Comparison of ENCODE assay signal across 8 cellular contexts in genomic region chr2:74554821-74555531, GRCh38. TPM values are rescaled to one million over a fixed set of nuclear protein-coding genes. Genes with fewer than 3 reads are reported as not detected.
DNase-seq lines count a peak whose midpoint lies in the region; ATAC-seq and TF ChIP-seq lines count a peak whose summit lies in the region.

No MANE protein-coding gene starts in this region.

- peak; percentile 30 for ATAC-seq in HG02981 (IDR thresholded peaks at IDR 0.05; ENCODE audit: unreplicated experiment)

- H3K36me3 ChIP-seq in SK-N-MC (ENCODE audit: insufficient read depth, low read length) (no peaks in the 10 kb centered on the region), brain microvascular endothelial cell (replicated peaks) (peaks cover 6% of the 10 kb centered on the region), kidney epithelial cell (ENCODE audit: control insufficient read depth, insufficient read depth, low read length) (no peaks in the 10 kb centered on the region)

- H3K27me3 ChIP-seq in brain microvascular endothelial cell (replicated peaks) = no peaks in the 10 kb centered on the region
- H3K27me3 ChIP-seq in kidney epithelial cell (ENCODE audit: control insufficient read depth, insufficient read depth, low read length) = no peaks in the 10 kb centered on the region

- DNase-seq in SIG-M5 treated with dmso at 0.1 percent for 504 hours (lab: John Stamatoyannopoulos, UW; ENCODE audit: unreplicated experiment) = peak; percentile 31
- no peak for DNase-seq in SIG-M5 (lab: John Stamatoyannopoulos, UW)
- DNase-seq in SK-N-MC (ENCODE audit: low read depth, low spot score) = no peak
- DNase-seq in brain microvascular endothelial cell = peak; percentile 25
- no peak for DNase-seq in kidney epithelial cell (ENCODE audit: low read depth)
- peak; percentile 37 to 44 for DNase-seq in stimulated activated CD4-positive, alpha-beta T cell treated with anti-CD3 and anti-CD28 coated beads, Interleukin-2, amount 100 ng/mL, for 48 hours
- no peak for DNase-seq in epidermal melanocyte (ENCODE audit: insufficient read length, low spot score)

- H3K9me3 ChIP-seq in SK-N-MC (ENCODE audit: low read depth, low read length) = no peaks in the 10 kb centered on the region

- peak overlapping the region; percentile 76 for H3K4me3 ChIP-seq in SK-N-MC
- peak overlapping the region; percentile 90 for H3K4me3 ChIP-seq in brain microvascular endothelial cell (ENCODE audit: low read depth, low read length)
- peak overlapping the region; percentile 80 for H3K4me3 ChIP-seq in kidney epithelial cell (ENCODE audit: low read depth, low read length)

- TF ChIP-seq CTCF in brain microvascular endothelial cell (IDR thresholded peaks at IDR 0.05; ENCODE audit: low read depth, low read length, missing control alignments) (peak; percentile 10), kidney epithelial cell (IDR thresholded peaks at IDR 0.05; ENCODE audit: insufficient read depth, low read length, poor library complexity, severe bottlenecking) (no peak)

- no peak overlapping the region for H3K27ac ChIP-seq in SK-N-MC
- peak overlapping the region; percentile 90 for H3K27ac ChIP-seq in brain microvascular endothelial cell

- no peak overlapping the region for H3K9ac ChIP-seq in SK-N-MC (ENCODE audit: insufficient read length)

- in situ Hi-C loops in brain microvascular endothelial cell (cut with HindIII; ENCODE audit: low pct_ligation_motif_present, low sequenced_read_pairs) = no loop called here

RNA-seq across cellular contexts. Expression of gene DOK1, which starts 0.5 kb away (rescaled TPM):
- 23.6 and 27.7 TPM in 2 replicates for total RNA-seq in kidney epithelial cell

RNA-seq across cellular contexts. Expression of gene LOXL3, which starts 1.2 kb away (rescaled TPM):
- total RNA-seq in kidney epithelial cell = 3.3 and 4.2 TPM in 2 replicates

RNA-seq across cellular contexts. Expression of gene HTRA2, which starts 25.2 kb away (rescaled TPM):
- 35.1 and 36.0 TPM in 2 replicates for total RNA-seq in kidney epithelial cell

RNA-seq across cellular contexts. Expression of gene AUP1, which starts 25.5 kb away (rescaled TPM):
- total RNA-seq in kidney epithelial cell = 143 TPM in 2 replicates

RNA-seq across cellular contexts. Expression of gene DQX1, which starts 28.9 kb away (rescaled TPM):
- not detected in 2 replicates for total RNA-seq in kidney epithelial cell

Comparison
In these comparisons a context has a peak if more than half of its experiments do, and no peak if none do; other contexts are left out.
1. DNase-seq: peak in SIG-M5 treated with dmso at 0.1 percent for 504 hours (single experiment), brain microvascular endothelial cell (single experiment) and stimulated activated CD4-positive, alpha-beta T cell treated with anti-CD3 and anti-CD28 coated beads, Interleukin-2, amount 100 ng/mL, for 48 hours (2 of 2); none in SIG-M5 (single experiment), SK-N-MC (single experiment), kidney epithelial cell (single experiment) and epidermal melanocyte (single experiment).
2. Peak in every context shown above with its lines, with median percentiles within 50 percentile points of each other: H3K4me3 ChIP-seq.